In the genomic region with DNA sequence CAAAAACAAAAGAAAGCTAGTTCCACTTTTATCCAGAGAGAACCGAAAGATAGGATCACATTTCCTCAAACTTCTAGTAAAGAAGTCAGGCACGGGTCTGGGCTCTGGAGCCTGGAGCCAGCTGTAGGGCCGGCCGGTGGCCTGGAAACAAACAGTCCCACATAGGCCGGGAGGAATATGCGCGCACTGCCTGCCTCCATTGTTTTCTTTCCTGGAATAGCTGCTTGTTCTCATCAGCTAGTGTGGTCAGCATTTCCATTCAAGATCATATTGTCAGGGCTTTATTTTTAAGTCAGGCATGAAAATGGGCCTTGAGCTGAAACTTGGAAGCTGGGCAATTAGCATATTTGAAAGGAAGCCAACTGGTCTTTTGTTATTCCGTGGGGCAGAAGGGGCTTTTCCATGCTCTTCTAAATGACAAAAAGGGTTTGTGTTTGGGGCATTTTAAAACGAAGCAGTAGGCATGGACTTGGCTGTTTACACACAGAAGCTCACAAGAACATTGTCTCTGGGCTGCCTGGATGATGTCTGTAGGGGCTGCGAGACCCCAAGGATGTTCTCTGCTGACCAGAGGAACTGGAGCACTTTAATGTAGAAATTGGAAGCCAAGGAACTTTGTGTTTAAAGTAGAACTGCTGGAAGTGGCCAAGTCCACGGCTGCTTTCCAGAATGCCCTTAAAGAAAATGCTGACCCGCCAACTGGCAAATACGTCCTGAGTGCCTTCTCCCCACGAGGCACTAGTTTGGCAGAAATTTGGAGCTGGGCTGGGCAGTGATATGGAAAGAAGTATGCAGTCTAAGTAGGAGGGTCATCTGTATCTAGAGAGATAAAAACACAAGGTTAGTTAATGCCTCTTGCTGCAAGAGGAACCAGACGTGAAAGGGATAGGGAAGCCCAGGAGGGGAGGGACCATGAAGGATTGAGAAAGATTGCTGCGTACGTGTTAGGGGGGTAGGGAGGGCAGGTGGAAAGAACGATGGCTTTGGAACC, we compare ENCODE assay signal across 1 cellular context.
TF ChIP-seq lines count a peak whose summit lies in the region.

No MANE protein-coding gene starts in this region.

TF ChIP-seq in endothelial cell of umbilical vein, 7 proteins besides CTCF, POLR2A, EP300 and RAD21:
- TF ChIP-seq GATA2 (IDR thresholded peaks at IDR 0.05; ENCODE audit: insufficient read depth, insufficient read length, low read depth, low read length) (no peak), MYC (IDR thresholded peaks at IDR 0.05; ENCODE audit: low read depth, low read length) (no peak), POLR2AphosphoS5 (IDR thresholded peaks at IDR 0.05; ENCODE audit: insufficient read depth, low read depth, low read length) (no peak)
